In genomic region chr6:32187009-32187709, GRCh38 we compare ENCODE assay signal across 7 cellular contexts. TPM values are rescaled to one million over a fixed set of nuclear protein-coding genes. Genes with fewer than 3 reads are reported as not detected.
A peak's percentile ranks its signal among the peaks of the same experiment; 100 is the strongest.
DNase-seq lines count a peak whose midpoint lies in the region; ATAC-seq and TF ChIP-seq lines count a peak whose summit lies in the region.
"Had no signal": no experiment of that assay in that cellular context is flagged by ENCODE, and none has a peak within 500 bp of the region (broad histone marks: within the 10 kb centered on the region; RNA-seq: fewer than 3 reads in every experiment).

No MANE protein-coding gene starts in this region.

- no peak overlapping the region for H3K18ac ChIP-seq in IMR-90 (ENCODE audit: low read depth, low read length)

- H4K20me1 ChIP-seq in IMR-90 (ENCODE audit: insufficient read depth, low read length): no peaks in the 10 kb centered on the region

- H4K91ac ChIP-seq in IMR-90 (ENCODE audit: insufficient read depth, low read depth, low read length): no peak overlapping the region

- peak overlapping the region; percentile 7 for H2AK9ac ChIP-seq in IMR-90 (replicated peaks; ENCODE audit: low read depth, low read length, poor library complexity)

- no peak overlapping the region for H3K4ac ChIP-seq in IMR-90 (ENCODE audit: low read depth, low read length)

- peak overlapping the region; percentile 81 for H3K27ac Mint-ChIP-seq in progenitor cell of endocrine pancreas

- no peak overlapping the region for H2AFZ ChIP-seq in IMR-90 (replicated peaks; ENCODE audit: low read length, poor library complexity)

- no peak for TF ChIP-seq POLR2A in IMR-90 (IDR thresholded peaks at IDR 0.05; ENCODE audit: low read depth, low read length)

- H3K79me1 ChIP-seq in IMR-90 (ENCODE audit: low read depth in 1 of 2, low read length in 2 of 2): peaks cover 19 to 60% of the 10 kb centered on the region in 2 experiments

- no peak overlapping the region for H2BK5ac ChIP-seq in IMR-90 (ENCODE audit: low read depth, low read length, poor library complexity, severe bottlenecking)

- H3K9ac ChIP-seq in IMR-90 (ENCODE audit: low read depth, low read length): no peak overlapping the region

- dilution Hi-C loops in IMR-90 (cut with HindIII; ENCODE audit: low sequenced_read_pairs, unreplicated experiment): no loop called here

- H3K4me3 Mint-ChIP-seq in progenitor cell of endocrine pancreas (ENCODE audit: low read depth): peak overlapping the region; percentile 31

- H2BK15ac ChIP-seq in IMR-90 (ENCODE audit: low read depth, low read length): no peak overlapping the region

- peaks cover 9% of the 10 kb centered on the region for H3K9me1 ChIP-seq in IMR-90 (ENCODE audit: insufficient read depth, low read length)

- no peaks in the 10 kb centered on the region for H3K27me3 Mint-ChIP-seq in progenitor cell of endocrine pancreas

- no peak overlapping the region for H2BK120ac ChIP-seq in IMR-90 (ENCODE audit: low read depth, low read length)

- H3K36me3 Mint-ChIP-seq in progenitor cell of endocrine pancreas (ENCODE audit: insufficient read depth): peaks cover 14% of the 10 kb centered on the region

- no peaks in the 10 kb centered on the region for H3K9me3 Mint-ChIP-seq in progenitor cell of endocrine pancreas (ENCODE audit: low read depth)

- H2BK20ac ChIP-seq in IMR-90 (ENCODE audit: low read depth, low read length): no peak overlapping the region

- H3K4me2 ChIP-seq in IMR-90 (ENCODE audit: low read depth, low read length): no peak overlapping the region

- H3K36me3 ChIP-seq in IMR-90 (ENCODE audit: control insufficient read depth, insufficient read depth, low read length) (peaks cover 34% of the 10 kb centered on the region), ascending aorta (peaks cover 25 to 31% of the 10 kb centered on the region in 2 donors)

- ATAC-seq in IMR-90 (ENCODE audit: low read depth): no peak
- ATAC-seq in HG03457 (IDR thresholded peaks at IDR 0.05; ENCODE audit: unreplicated experiment): no peak

- H3K14ac ChIP-seq in IMR-90 (replicated peaks; ENCODE audit: low read depth, low read length): no peak overlapping the region

- DNase-seq in IMR-90 (no peak), ascending aorta (ENCODE audit: low spot score in 2 of 2) (no peak), progenitor cell of endocrine pancreas (ENCODE audit: low spot score, unreplicated experiment) (no peak), OCI-M2 (lab: John Stamatoyannopoulos, UW; ENCODE audit: unreplicated experiment) (no peak), amygdala (lab: John Stamatoyannopoulos, UW) (no peak)
- DNase-seq: activated CD4-positive, alpha-beta T cell treated with anti-CD3 and anti-CD28 coated beads, Interleukin-2, amount 50 U/mL, for 48 hours had no signal

- H3K27me3 ChIP-seq in IMR-90 (ENCODE audit: control insufficient read depth, insufficient read depth, low read length) (no peaks in the 10 kb centered on the region), ascending aorta (no peaks in the 10 kb centered on the region)

- peaks cover 42% of the 10 kb centered on the region for H3K4me1 Mint-ChIP-seq in progenitor cell of endocrine pancreas (ENCODE audit: low read depth)

- no peak overlapping the region; a peak in 1 of 4 replicates for H4K8ac ChIP-seq in IMR-90 (ENCODE audit: low read depth in 2 of 2, low read length in 2 of 2)

- in situ Hi-C loops in IMR-90 (cut with MboI; ENCODE audit: low sequenced_read_pairs): loop anchor here (25.0 kb wide), 1 partner anchor 775 kb away; the partner anchor contains the start of genes BRD2 and HLA-DMA

- intact Hi-C loops in IMR-90 (cut with micrococcal nuclease): loop anchor here (5.0 kb wide), 1 partner anchor 785 kb away; no protein-coding TSS in a partner anchor
- intact Hi-C loops in ascending aorta (cut with DNase I): loop anchor here (10.0 kb wide), 1 partner anchor 642 kb away; the partner anchor contains the start of genes ATP6V1G2, DDX39B and NFKBIL1

- POLR2A ChIA-PET in IMR-90 (lab: Charles Lee; ENCODE audit: unreplicated experiment): no interaction called here

- H3K27ac ChIP-seq in IMR-90 (ENCODE audit: insufficient read depth, low read length) (no peak overlapping the region), ascending aorta (peak overlapping the region; percentile 70 to 99)

- CTCF ChIA-PET in IMR-90 (lab: Yijun Ruan, JAX): interaction anchor here (0.7 kb wide), 1 partner anchor 81 kb away, joined by 4 read pairs; no protein-coding TSS in a partner anchor

- no peak overlapping the region for H3K23ac ChIP-seq in IMR-90 (ENCODE audit: low read depth, low read length)

- H3K56ac ChIP-seq in IMR-90 (ENCODE audit: extremely low read depth, insufficient read depth, low read length): no peak overlapping the region

- BruUV-seq in IMR-90 (replicated peaks; lab: Mats Ljungman, UMichigan): no TSS peak

- TF ChIP-seq RAD21 in IMR-90 (IDR thresholded peaks at IDR 0.05; ENCODE audit: low read length): no peak

- H4K5ac ChIP-seq in IMR-90 (ENCODE audit: low read depth, low read length): no peak overlapping the region

- TF ChIP-seq CTCF in IMR-90 (conservative IDR thresholded peaks at IDR 0.05; ENCODE audit: low read depth, low read length) (no peak), ascending aorta (IDR thresholded peaks at IDR 0.05) (no peak), progenitor cell of endocrine pancreas (IDR thresholded peaks at IDR 0.05; ENCODE audit: unreplicated experiment) (no peak)

- 93% methylated on average over 6 of the region's 12 CpGs; no CpG with 5 or more reads in 1 of the 2 experiments for WGBS in IMR-90 (ENCODE audit: extremely low coverage in 2 of 2, insufficient read length in 1 of 2), 2 experiments

- no peak overlapping the region for H2AK5ac ChIP-seq in IMR-90 (ENCODE audit: low read depth, low read length)

- no peaks in the 10 kb centered on the region for H3K9me3 ChIP-seq in IMR-90 (ENCODE audit: control insufficient read depth, insufficient read depth, low read length)
- no peaks in the 10 kb centered on the region for H3K9me3 ChIP-seq in ascending aorta

- H3K4me1 ChIP-seq in IMR-90 (ENCODE audit: control insufficient read depth, insufficient read depth, low read length): peaks cover 5% of the 10 kb centered on the region
- H3K4me1 ChIP-seq in ascending aorta: peaks cover 5 to 25% of the 10 kb centered on the region in 2 donors

- H3K4me3 ChIP-seq in IMR-90 (ENCODE audit: insufficient read depth, low read depth, low read length) (no peak overlapping the region), ascending aorta (no peak overlapping the region)

TF ChIP-seq in IMR-90, 13 proteins besides CTCF, POLR2A, EP300 and RAD21:
- TF ChIP-seq CHD1 (IDR thresholded peaks at IDR 0.05; ENCODE audit: low read depth, low read length) (no peak), ELK1 (IDR thresholded peaks at IDR 0.05; ENCODE audit: borderline replicate concordance, low read depth, low read length) (no peak), RFX5 (IDR thresholded peaks at IDR 0.05; ENCODE audit: low read depth, low read length) (no peak)

RNA-seq across cellular contexts. Expression of gene PBX2, which starts 2.8 kb away (rescaled TPM):
- total RNA-seq in IMR-90 (2012; rRNA removed) (13.9 and 17.7 TPM in 2 replicates), ascending aorta (18.1 TPM), progenitor cell of endocrine pancreas (260 and 261 TPM in 2 replicates)
- polyA plus RNA-seq in IMR-90 (2012; rRNA removed): 56.8 and 58.0 TPM in 2 replicates
- polyA plus RNA-seq in IMR-90 (2012; cell fraction: cytosol; rRNA removed): 28.8 and 42.1 TPM in 2 replicates
- polyA plus RNA-seq in IMR-90 (2012; cell fraction: nucleus; rRNA removed; ENCODE audit: low replicate concordance): 262 and 270 TPM in 2 replicates

RNA-seq across cellular contexts. Expression of gene AGER, which starts 3.1 kb away (rescaled TPM):
- total RNA-seq in IMR-90 (2012; rRNA removed): 0.18 and 0.28 TPM in 2 replicates
- 4.2 and 4.9 TPM in 2 replicates for polyA plus RNA-seq in IMR-90 (2012; rRNA removed)
- polyA plus RNA-seq in IMR-90 (2012; cell fraction: cytosol; rRNA removed): 1.1 and 2.2 TPM in 2 replicates
- 30.4 and 52.1 TPM in 2 replicates for polyA plus RNA-seq in IMR-90 (2012; cell fraction: nucleus; rRNA removed; ENCODE audit: low replicate concordance)
- 6.1 TPM for total RNA-seq in ascending aorta
- total RNA-seq in progenitor cell of endocrine pancreas: 28.5 and 29.9 TPM in 2 replicates

RNA-seq across cellular contexts. Expression of gene GPSM3, which starts 5.3 kb away (rescaled TPM):
- total RNA-seq in IMR-90 (2012; rRNA removed) (3.0 and 3.9 TPM in 2 replicates), ascending aorta (19.4 TPM), progenitor cell of endocrine pancreas (6.1 and 6.5 TPM in 2 replicates)
- polyA plus RNA-seq in IMR-90 (2012; rRNA removed): 9.8 and 12.2 TPM in 2 replicates
- polyA plus RNA-seq in IMR-90 (2012; cell fraction: cytosol; rRNA removed): 6.9 and 7.5 TPM in 2 replicates
- 6.9 and 8.2 TPM in 2 replicates for polyA plus RNA-seq in IMR-90 (2012; cell fraction: nucleus; rRNA removed; ENCODE audit: low replicate concordance)

RNA-seq across cellular contexts. Expression of gene RNF5, which starts 9.0 kb away (rescaled TPM):
- total RNA-seq in IMR-90 (2012; rRNA removed) (18.8 and 28.1 TPM in 2 replicates), ascending aorta (73.0 TPM), progenitor cell of endocrine pancreas (91.2 and 92.2 TPM in 2 replicates)
- 34.1 and 41.4 TPM in 2 replicates for polyA plus RNA-seq in IMR-90 (2012; rRNA removed)
- polyA plus RNA-seq in IMR-90 (2012; cell fraction: cytosol; rRNA removed): 33.4 and 41.0 TPM in 2 replicates
- polyA plus RNA-seq in IMR-90 (2012; cell fraction: nucleus; rRNA removed; ENCODE audit: low replicate concordance): 16.1 and 29.7 TPM in 2 replicates

RNA-seq across cellular contexts. Expression of gene AGPAT1, which starts 11.3 kb away (rescaled TPM):
- total RNA-seq in IMR-90 (2012; rRNA removed) (27.2 TPM in 2 replicates), ascending aorta (136 TPM), progenitor cell of endocrine pancreas (94.1 and 102 TPM in 2 replicates)
- polyA plus RNA-seq in IMR-90 (2012; rRNA removed): 116 and 126 TPM in 2 replicates
- 104 and 146 TPM in 2 replicates for polyA plus RNA-seq in IMR-90 (2012; cell fraction: cytosol; rRNA removed)
- polyA plus RNA-seq in IMR-90 (2012; cell fraction: nucleus; rRNA removed; ENCODE audit: low replicate concordance): 76.1 and 123 TPM in 2 replicates

Comparison
In these comparisons a context has a peak if more than half of its experiments do, and no peak if none do; other contexts are left out.
1. RNA of gene PBX2, which starts 2.8 kb away (total RNA-seq): 260 to 261 TPM in progenitor cell of endocrine pancreas; 18.1 TPM in ascending aorta (single experiment) and 13.9 to 17.7 TPM in IMR-90; every median in the first group is over 10 times any median in the second.